In genomic region chr11:1059759-1060158, GRCh38 we compare ENCODE assay signal across 1 cellular context.
TF ChIP-seq lines count a peak whose summit lies in the region.

No MANE protein-coding gene starts in this region.

TF ChIP-seq in K562, 482 proteins besides CTCF, POLR2A, EP300 and RAD21:
- TF ChIP-seq SAFB (IDR thresholded peaks at IDR 0.05; ENCODE audit: borderline replicate concordance, low read depth, low read length), result no peak
- no peak for TF ChIP-seq GATAD2B (IDR thresholded peaks at IDR 0.05; ENCODE audit: borderline replicate concordance)
- TF ChIP-seq FOXJ3 (CRISPR knock-in tag; IDR thresholded peaks at IDR 0.05), result no peak
- no peak for TF ChIP-seq LCOR (CRISPR knock-in tag; IDR thresholded peaks at IDR 0.05)
- 0 out of 2 replicates have a peak, but pooled peaks have one; percentile 17 for TF ChIP-seq STAG1 (CRISPR knock-in tag; IDR thresholded peaks at IDR 0.05; ENCODE audit: borderline replicate concordance)
- no peak for TF ChIP-seq ZNF696 (CRISPR knock-in tag; conservative IDR thresholded peaks at IDR 0.05)
- TF ChIP-seq MYNN (IDR thresholded peaks at IDR 0.05), result no peak
- TF ChIP-seq MYNN (CRISPR knock-in tag; IDR thresholded peaks at IDR 0.05), result no peak
- 0 out of 4 replicates have a peak, but pooled peaks of 1 of the 2 experiments have one; percentile 46 for TF ChIP-seq UBTF (IDR thresholded peaks at IDR 0.05; ENCODE audit: borderline replicate concordance in 1 of 2, low read depth in 2 of 2, low read length in 2 of 2)
- no peak for TF ChIP-seq ZNF444 (CRISPR knock-in tag; IDR thresholded peaks at IDR 0.05)
- no peak for TF ChIP-seq TAF9B (IDR thresholded peaks at IDR 0.05; ENCODE audit: partially characterized antibody)
- TF ChIP-seq DMBX1 (CRISPR knock-in tag; IDR thresholded peaks at IDR 0.05; ENCODE audit: borderline replicate concordance), result no peak
- TF ChIP-seq PTTG1 (tag; IDR thresholded peaks at IDR 0.05; ENCODE audit: low read depth), result no peak
- TF ChIP-seq ARID2 (IDR thresholded peaks at IDR 0.05), result no peak
TF ChIP-seq in K562: peak in this region for 2.
